8 cellular contexts compared by ENCODE assay signal in the genomic region with DNA sequence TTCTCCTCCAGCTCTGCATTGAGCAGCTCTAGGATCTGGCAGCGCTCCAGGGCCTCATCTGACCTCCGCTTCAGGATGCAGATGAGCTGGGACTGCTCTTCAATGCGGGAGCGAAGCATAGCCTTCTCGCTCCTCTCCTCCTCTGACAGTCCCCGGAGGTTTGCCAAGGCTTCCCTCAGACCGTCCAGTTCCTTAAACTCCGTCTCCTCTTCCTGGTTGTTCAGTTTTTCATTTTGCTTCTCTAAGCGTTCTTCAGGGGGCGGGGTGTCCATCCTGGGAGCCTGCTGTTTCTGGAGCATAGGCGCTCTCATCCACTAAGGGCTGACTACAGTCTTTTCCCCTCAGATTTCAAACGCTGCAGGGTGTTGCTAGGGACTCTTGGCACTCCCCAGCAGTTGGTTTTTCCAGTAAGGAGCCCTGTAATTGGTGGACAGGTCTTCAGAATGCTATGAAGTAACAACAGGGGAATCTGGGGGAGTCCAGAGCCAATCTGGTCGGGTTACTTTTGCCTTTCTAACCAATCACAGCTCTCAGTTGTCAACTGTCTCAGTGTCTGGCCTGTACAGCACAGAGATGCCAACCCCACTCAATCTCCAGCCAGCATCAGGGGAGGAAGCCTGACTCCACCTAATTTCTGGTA. TPM values are rescaled to one million over a fixed set of nuclear protein-coding genes. Genes with fewer than 3 reads are reported as not detected.
DNase-seq lines count a peak whose midpoint lies in the region; ATAC-seq, FAIRE-seq and TF ChIP-seq lines count a peak whose summit lies in the region.

A gene (minus strand): TSS at position 376 of the 640 bp plus-strand sequence. CDS start 65 bp downstream, at position 311.

- TF ChIP-seq CTCF in brain microvascular endothelial cell (IDR thresholded peaks at IDR 0.05; ENCODE audit: low read depth, low read length, missing control alignments) (no peak), kidney (IDR thresholded peaks at IDR 0.05; ENCODE audit: borderline replicate concordance, extremely low read depth, insufficient read depth) (no peak)

- in situ Hi-C loops in brain microvascular endothelial cell (cut with HindIII; ENCODE audit: low pct_ligation_motif_present, low sequenced_read_pairs): no loop called here

- H3K27ac ChIP-seq in brain microvascular endothelial cell (peak within 1 kb of the TSS; percentile 60), kidney (ENCODE audit: low read depth in 2 of 2, low read length in 2 of 2) (peak within 1 kb of the TSS in 1 of 2 donors; percentile 51)

- DNase-seq in AG20443 (ENCODE audit: low spot score) (peak; percentile 93), NCI-H146 (lab: John Stamatoyannopoulos, UW) (peak; percentile 93), brain microvascular endothelial cell (peak; percentile 98), kidney (peak; percentile 88), superior temporal gyrus (ENCODE audit: extremely low spot score) (peak; percentile 85)

- intact Hi-C loops in kidney (cut with DNase I): no loop called here

- FAIRE-seq in kidney (lab: Jason Lieb, UNC): peak; percentile 76

- no peak for ATAC-seq in GM18520 (IDR thresholded peaks at IDR 0.05; ENCODE audit: unreplicated experiment)
- no peak for ATAC-seq in HG03439 (IDR thresholded peaks at IDR 0.05; ENCODE audit: unreplicated experiment)
- no peak for ATAC-seq in HG02610 (IDR thresholded peaks at IDR 0.05; ENCODE audit: unreplicated experiment)

- H3K9ac ChIP-seq in kidney (ENCODE audit: low read length in 2 of 2): peak within 1 kb of the TSS in 1 of 2 donors; percentile 74

- H3K27me3 ChIP-seq in brain microvascular endothelial cell (replicated peaks): no peaks in the 10 kb centered on the region

- H3K4me1 ChIP-seq in kidney (ENCODE audit: control insufficient read depth in 1 of 2, insufficient read depth in 1 of 2, low read depth in 1 of 2, low read length in 2 of 2): peaks cover 0 to 15% of the 10 kb centered on the region in 2 donors

- peak within 1 kb of the TSS; percentile 53 for H3K4me3 ChIP-seq in brain microvascular endothelial cell (ENCODE audit: low read depth, low read length)
- H3K4me3 ChIP-seq in kidney (ENCODE audit: low read length in 2 of 2): peak within 1 kb of the TSS; percentile 64 to 70

- H3K36me3 ChIP-seq in brain microvascular endothelial cell (replicated peaks) (no peaks in the 10 kb centered on the region), kidney (ENCODE audit: control insufficient read depth in 1 of 2, insufficient read depth in 2 of 2, low read length in 2 of 2) (peaks cover 0 to 4% of the 10 kb centered on the region in 2 donors)

- H3K9me3 ChIP-seq in kidney (ENCODE audit: control insufficient read depth in 1 of 2, low read length in 2 of 2): no peaks in the 10 kb centered on the region

RNA-seq across cellular contexts. Expression of the gene that starts here (rescaled TPM):
- 3.7 TPM for total RNA-seq in kidney
- 2.7 TPM for polyA plus RNA-seq in kidney (ENCODE audit: insufficient read depth, low read depth, low replicate concordance)
